Comparison of ENCODE assay signal across 17 cellular contexts in the genomic region with DNA sequence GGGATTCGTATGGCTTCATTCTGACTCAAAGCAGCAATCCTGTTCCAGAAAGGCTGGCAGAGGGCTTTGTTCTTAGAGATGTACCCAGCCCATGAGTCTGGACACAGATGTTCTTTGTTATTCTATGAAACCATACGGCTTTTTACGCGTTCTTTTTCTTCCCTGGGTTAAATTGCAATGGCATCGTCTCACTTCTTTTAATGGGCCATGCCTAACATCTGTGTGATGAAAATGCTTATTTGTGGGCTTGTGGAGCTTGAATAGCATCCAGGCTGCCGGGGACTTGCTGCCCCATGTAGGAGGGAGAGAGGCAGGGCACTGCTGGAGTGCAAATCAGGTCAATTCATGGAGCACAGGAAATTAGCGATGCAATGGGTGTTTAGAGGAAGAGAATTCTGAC. TPM values are rescaled to one million over a fixed set of nuclear protein-coding genes. Genes with fewer than 3 reads are reported as not detected.
DNase-seq lines count a peak whose midpoint lies in the region; ATAC-seq, FAIRE-seq and TF ChIP-seq lines count a peak whose summit lies in the region.
"Had no signal": no experiment of that assay in that cellular context is flagged by ENCODE, and none has a peak within 500 bp of the region (broad histone marks: within the 10 kb centered on the region; RNA-seq: fewer than 3 reads in every experiment).

No MANE protein-coding gene starts in this region.

- H3K4me1 ChIP-seq in kidney (ENCODE audit: control insufficient read depth in 1 of 2, insufficient read depth in 1 of 2, low read depth in 1 of 2, low read length in 2 of 2) = no peaks in the 10 kb centered on the region

- H3K9me3 Mint-ChIP-seq in activated CD8-positive, alpha-beta memory T cell treated with anti-CD3 and anti-CD28 coated beads, Interleukin-2, amount 10 ng/mL, durations not matched to agents 7 days and 5 days (ENCODE audit: low read depth) = no peaks in the 10 kb centered on the region
- no peaks in the 10 kb centered on the region for H3K9me3 Mint-ChIP-seq in stimulated activated naive CD8-positive, alpha-beta T cell treated with anti-CD3 and anti-CD28 coated beads, Interleukin-15, amount 100 ng/mL, for 72 hours
- H3K9me3 Mint-ChIP-seq: activated naive CD4-positive, alpha-beta T cell treated with anti-CD3 and anti-CD28 coated beads, Interleukin-2, amount 50 U/mL, for 72 hours had no signal

- no peak overlapping the region for H3K4me3 ChIP-seq in kidney (ENCODE audit: low read length in 2 of 2)

- H3K4me3 Mint-ChIP-seq in activated CD8-positive, alpha-beta memory T cell treated with anti-CD3 and anti-CD28 coated beads, Interleukin-2, amount 10 ng/mL, durations not matched to agents 7 days and 5 days = no peak overlapping the region
- peak overlapping the region; percentile 31 for H3K4me3 Mint-ChIP-seq in T-helper 17 cell
- H3K4me3 Mint-ChIP-seq in stimulated activated naive CD8-positive, alpha-beta T cell treated with anti-CD3 and anti-CD28 coated beads, Interleukin-15, amount 100 ng/mL, for 72 hours = no peak overlapping the region

- intact Hi-C loops in kidney (cut with DNase I) = no loop called here

- H3K9me3 ChIP-seq in T-helper 17 cell (ENCODE audit: control insufficient read depth, low read length, poor library complexity, severe bottlenecking) = no peaks in the 10 kb centered on the region
- no peaks in the 10 kb centered on the region for H3K9me3 ChIP-seq in kidney (ENCODE audit: control insufficient read depth in 1 of 2, low read length in 2 of 2)

- no peak overlapping the region for H3K9ac ChIP-seq in kidney (ENCODE audit: low read length in 2 of 2)

- no peak overlapping the region for H3K27ac Mint-ChIP-seq in activated CD8-positive, alpha-beta memory T cell treated with anti-CD3 and anti-CD28 coated beads, Interleukin-2, amount 10 ng/mL, durations not matched to agents 7 days and 5 days
- peak overlapping the region; percentile 93 for H3K27ac Mint-ChIP-seq in T-helper 17 cell
- H3K27ac Mint-ChIP-seq in stimulated activated naive CD8-positive, alpha-beta T cell treated with anti-CD3 and anti-CD28 coated beads, Interleukin-15, amount 100 ng/mL, for 72 hours = peak overlapping the region in 1 of 2 donors; percentile 50

- peaks cover 8% of the 10 kb centered on the region for H3K4me1 Mint-ChIP-seq in activated CD8-positive, alpha-beta memory T cell treated with anti-CD3 and anti-CD28 coated beads, Interleukin-2, amount 10 ng/mL, durations not matched to agents 7 days and 5 days
- peaks cover 32% of the 10 kb centered on the region for H3K4me1 Mint-ChIP-seq in T-helper 17 cell
- H3K4me1 Mint-ChIP-seq in stimulated activated naive CD8-positive, alpha-beta T cell treated with anti-CD3 and anti-CD28 coated beads, Interleukin-15, amount 100 ng/mL, for 72 hours = peaks cover 11% of the 10 kb centered on the region

- no peaks in the 10 kb centered on the region for H3K36me3 ChIP-seq in kidney (ENCODE audit: control insufficient read depth in 1 of 2, insufficient read depth in 2 of 2, low read length in 2 of 2)

- peak; percentile 3 for DNase-seq in activated CD8-positive, alpha-beta memory T cell treated with anti-CD3 and anti-CD28 coated beads, Interleukin-2, amount 10 ng/mL, durations not matched to agents 7 days and 5 days
- no peak for DNase-seq in activated CD8-positive, alpha-beta memory T cell treated with anti-CD3 and anti-CD28 coated beads, Interleukin-2, amount 50 U/mL, for 48 hours
- DNase-seq in T-helper 17 cell = no peak
- DNase-seq in fibroblast of the conjunctiva (ENCODE audit: low read depth) = peak; percentile 65
- DNase-seq in stromal cell of bone marrow (ENCODE audit: low read depth) = peak; percentile 25
- DNase-seq in NCI-H1436 treated with DMSO at 0.1 percent for 48 hours (lab: John Stamatoyannopoulos, UW) = no peak
- no peak for DNase-seq in stimulated activated naive CD8-positive, alpha-beta T cell treated with anti-CD3 and anti-CD28 coated beads, Interleukin-15, amount 100 ng/mL, for 72 hours
- DNase-seq in kidney = no peak
- DNase-seq: activated CD4-positive, alpha-beta T cell treated with anti-CD3 and anti-CD28 coated beads, Interleukin-2, amount 50 U/mL, for 1 hour; cerebellar nuclear complex; DND-41; erythroblast; mesendoderm; NCI-H226; OCI-M1; stimulated activated CD4-positive, alpha-beta T cell treated with anti-CD3 and anti-CD28 coated beads, Interleukin-15, amount 100 ng/mL, for 24 hours had no signal

- ATAC-seq in activated CD8-positive, alpha-beta memory T cell treated with anti-CD3 and anti-CD28 coated beads, Interleukin-2, amount 10 ng/mL, durations not matched to agents 7 days and 5 days = no peak
- ATAC-seq in T-helper 17 cell = no peak
- no peak for ATAC-seq in stimulated activated naive CD8-positive, alpha-beta T cell treated with anti-CD3 and anti-CD28 coated beads, Interleukin-15, amount 100 ng/mL, for 72 hours

- H3K27ac ChIP-seq in kidney (ENCODE audit: low read depth in 2 of 2, low read length in 2 of 2) = no peak overlapping the region

- no peaks in the 10 kb centered on the region for H3K36me3 Mint-ChIP-seq in activated CD8-positive, alpha-beta memory T cell treated with anti-CD3 and anti-CD28 coated beads, Interleukin-2, amount 10 ng/mL, durations not matched to agents 7 days and 5 days
- H3K36me3 Mint-ChIP-seq in T-helper 17 cell (ENCODE audit: low read depth) = peaks cover 2% of the 10 kb centered on the region
- H3K36me3 Mint-ChIP-seq: activated naive CD4-positive, alpha-beta T cell treated with anti-CD3 and anti-CD28 coated beads, Interleukin-2, amount 50 U/mL, for 72 hours had no signal

- no peak for FAIRE-seq in kidney (lab: Jason Lieb, UNC)

- TF ChIP-seq CTCF in kidney (IDR thresholded peaks at IDR 0.05; ENCODE audit: borderline replicate concordance, extremely low read depth, insufficient read depth) = no peak

- H3K27me3 Mint-ChIP-seq in activated CD8-positive, alpha-beta memory T cell treated with anti-CD3 and anti-CD28 coated beads, Interleukin-2, amount 10 ng/mL, durations not matched to agents 7 days and 5 days = peaks cover 24% of the 10 kb centered on the region
- no peaks in the 10 kb centered on the region for H3K27me3 Mint-ChIP-seq in T-helper 17 cell
- peaks cover 56% of the 10 kb centered on the region for H3K27me3 Mint-ChIP-seq in stimulated activated naive CD8-positive, alpha-beta T cell treated with anti-CD3 and anti-CD28 coated beads, Interleukin-15, amount 100 ng/mL, for 72 hours

- CTCF ChIA-PET in activated CD8-positive, alpha-beta memory T cell treated with anti-CD3 and anti-CD28 coated beads, Interleukin-2, amount 10 ng/mL, durations not matched to agents 7 days and 5 days (lab: Charles Lee) = interaction anchor here (1.4 kb wide), 1 partner anchor 26 kb away, joined by 3 read pairs; no protein-coding TSS in a partner anchor

RNA-seq across cellular contexts. Expression of gene FAM50B, which starts 19.4 kb away (rescaled TPM):
- total RNA-seq in activated CD8-positive, alpha-beta memory T cell treated with anti-CD3 and anti-CD28 coated beads, Interleukin-2, amount 10 ng/mL, durations not matched to agents 7 days and 5 days = 10 to 100 TPM in 1 of 2 experiments, 1 to 10 TPM in 1; 8.8 to 10.6 TPM
- total RNA-seq in T-helper 17 cell (1 to 10 TPM; 5.0 to 5.1 TPM), kidney (13.2 TPM)
- polyA plus RNA-seq in kidney (ENCODE audit: insufficient read depth, low read depth, low replicate concordance) = 24.8 TPM

Comparison
In these comparisons a context has a peak if more than half of its experiments do, and no peak if none do; other contexts are left out.
1. DNase-seq: peak in activated CD8-positive, alpha-beta memory T cell treated with anti-CD3 and anti-CD28 coated beads, Interleukin-2, amount 10 ng/mL, durations not matched to agents 7 days and 5 days (single experiment), fibroblast of the conjunctiva (single experiment) and stromal cell of bone marrow (single experiment); none in activated CD8-positive, alpha-beta memory T cell treated with anti-CD3 and anti-CD28 coated beads, Interleukin-2, amount 50 U/mL, for 48 hours (single experiment), T-helper 17 cell (0 of 3), NCI-H1436 treated with DMSO at 0.1 percent for 48 hours (single experiment), stimulated activated naive CD8-positive, alpha-beta T cell treated with anti-CD3 and anti-CD28 coated beads, Interleukin-15, amount 100 ng/mL, for 72 hours (0 of 2) and kidney (single experiment).